ENCODE assay signal across 1 cellular context in the genomic region with DNA sequence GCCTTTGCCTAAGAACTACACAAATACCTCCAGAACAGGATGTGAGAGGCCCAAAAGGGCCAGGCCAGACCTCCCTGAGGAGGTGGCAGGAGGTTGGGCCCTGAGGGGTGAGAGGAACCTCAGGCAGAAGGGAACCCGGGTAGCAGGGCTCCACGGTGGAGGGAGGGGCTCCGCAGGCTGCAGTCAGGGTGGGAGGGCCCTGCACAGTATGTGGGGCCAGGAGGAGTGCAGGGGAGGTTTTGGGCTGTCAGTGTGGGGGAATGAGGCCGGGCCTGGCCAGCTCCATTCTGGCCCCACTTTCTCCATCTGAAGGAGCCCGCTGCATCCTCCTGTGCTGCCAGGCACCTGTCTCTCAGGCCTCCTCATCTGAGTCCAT.
TF ChIP-seq lines count a peak whose summit lies in the region.

No MANE protein-coding gene starts in this region.

TF ChIP-seq in GM23338, 12 proteins besides CTCF, POLR2A, EP300 and RAD21 (continued from another document):
- TF ChIP-seq POLR2AphosphoS5 (IDR thresholded peaks at IDR 0.05; ENCODE audit: low read depth) = no peak
- TF ChIP-seq, protein P1, sequence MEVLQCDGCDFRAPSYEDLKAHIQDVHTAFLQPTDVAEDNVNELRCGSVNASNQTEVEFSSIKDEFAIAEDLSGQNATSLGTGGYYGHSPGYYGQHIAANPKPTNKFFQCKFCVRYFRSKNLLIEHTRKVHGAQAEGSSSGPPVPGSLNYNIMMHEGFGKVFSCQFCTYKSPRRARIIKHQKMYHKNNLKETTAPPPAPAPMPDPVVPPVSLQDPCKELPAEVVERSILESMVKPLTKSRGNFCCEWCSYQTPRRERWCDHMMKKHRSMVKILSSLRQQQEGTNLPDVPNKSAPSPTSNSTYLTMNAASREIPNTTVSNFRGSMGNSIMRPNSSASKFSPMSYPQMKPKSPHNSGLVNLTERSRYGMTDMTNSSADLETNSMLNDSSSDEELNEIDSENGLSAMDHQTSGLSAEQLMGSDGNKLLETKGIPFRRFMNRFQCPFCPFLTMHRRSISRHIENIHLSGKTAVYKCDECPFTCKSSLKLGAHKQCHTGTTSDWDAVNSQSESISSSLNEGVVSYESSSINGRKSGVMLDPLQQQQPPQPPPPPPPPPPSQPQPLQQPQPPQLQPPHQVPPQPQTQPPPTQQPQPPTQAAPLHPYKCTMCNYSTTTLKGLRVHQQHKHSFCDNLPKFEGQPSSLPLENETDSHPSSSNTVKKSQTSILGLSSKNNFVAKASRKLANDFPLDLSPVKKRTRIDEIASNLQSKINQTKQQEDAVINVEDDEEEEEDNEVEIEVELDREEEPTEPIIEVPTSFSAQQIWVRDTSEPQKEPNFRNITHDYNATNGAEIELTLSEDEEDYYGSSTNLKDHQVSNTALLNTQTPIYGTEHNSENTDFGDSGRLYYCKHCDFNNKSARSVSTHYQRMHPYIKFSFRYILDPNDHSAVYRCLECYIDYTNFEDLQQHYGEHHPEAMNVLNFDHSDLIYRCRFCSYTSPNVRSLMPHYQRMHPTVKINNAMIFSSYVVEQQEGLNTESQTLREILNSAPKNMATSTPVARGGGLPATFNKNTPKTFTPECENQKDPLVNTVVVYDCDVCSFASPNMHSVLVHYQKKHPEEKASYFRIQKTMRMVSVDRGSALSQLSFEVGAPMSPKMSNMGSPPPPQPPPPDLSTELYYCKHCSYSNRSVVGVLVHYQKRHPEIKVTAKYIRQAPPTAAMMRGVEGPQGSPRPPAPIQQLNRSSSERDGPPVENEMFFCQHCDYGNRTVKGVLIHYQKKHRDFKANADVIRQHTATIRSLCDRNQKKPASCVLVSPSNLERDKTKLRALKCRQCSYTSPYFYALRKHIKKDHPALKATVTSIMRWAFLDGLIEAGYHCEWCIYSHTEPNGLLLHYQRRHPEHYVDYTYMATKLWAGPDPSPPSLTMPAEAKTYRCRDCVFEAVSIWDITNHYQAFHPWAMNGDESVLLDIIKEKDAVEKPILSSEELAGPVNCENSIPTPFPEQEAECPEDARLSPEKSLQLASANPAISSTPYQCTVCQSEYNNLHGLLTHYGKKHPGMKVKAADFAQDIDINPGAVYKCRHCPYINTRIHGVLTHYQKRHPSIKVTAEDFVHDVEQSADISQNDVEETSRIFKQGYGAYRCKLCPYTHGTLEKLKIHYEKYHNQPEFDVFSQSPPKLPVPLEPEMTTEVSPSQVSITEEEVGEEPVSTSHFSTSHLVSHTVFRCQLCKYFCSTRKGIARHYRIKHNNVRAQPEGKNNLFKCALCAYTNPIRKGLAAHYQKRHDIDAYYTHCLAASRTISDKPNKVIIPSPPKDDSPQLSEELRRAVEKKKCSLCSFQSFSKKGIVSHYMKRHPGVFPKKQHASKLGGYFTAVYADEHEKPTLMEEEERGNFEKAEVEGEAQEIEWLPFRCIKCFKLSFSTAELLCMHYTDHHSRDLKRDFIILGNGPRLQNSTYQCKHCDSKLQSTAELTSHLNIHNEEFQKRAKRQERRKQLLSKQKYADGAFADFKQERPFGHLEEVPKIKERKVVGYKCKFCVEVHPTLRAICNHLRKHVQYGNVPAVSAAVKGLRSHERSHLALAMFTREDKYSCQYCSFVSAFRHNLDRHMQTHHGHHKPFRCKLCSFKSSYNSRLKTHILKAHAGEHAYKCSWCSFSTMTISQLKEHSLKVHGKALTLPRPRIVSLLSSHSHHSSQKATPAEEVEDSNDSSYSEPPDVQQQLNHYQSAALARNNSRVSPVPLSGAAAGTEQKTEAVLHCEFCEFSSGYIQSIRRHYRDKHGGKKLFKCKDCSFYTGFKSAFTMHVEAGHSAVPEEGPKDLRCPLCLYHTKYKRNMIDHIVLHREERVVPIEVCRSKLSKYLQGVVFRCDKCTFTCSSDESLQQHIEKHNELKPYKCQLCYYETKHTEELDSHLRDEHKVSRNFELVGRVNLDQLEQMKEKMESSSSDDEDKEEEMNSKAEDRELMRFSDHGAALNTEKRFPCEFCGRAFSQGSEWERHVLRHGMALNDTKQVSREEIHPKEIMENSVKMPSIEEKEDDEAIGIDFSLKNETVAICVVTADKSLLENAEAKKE (CRISPR knock-in tag; IDR thresholded peaks at IDR 0.05) = no peak
